Comparison of ENCODE assay signal across 23 cellular contexts in the genomic region with DNA sequence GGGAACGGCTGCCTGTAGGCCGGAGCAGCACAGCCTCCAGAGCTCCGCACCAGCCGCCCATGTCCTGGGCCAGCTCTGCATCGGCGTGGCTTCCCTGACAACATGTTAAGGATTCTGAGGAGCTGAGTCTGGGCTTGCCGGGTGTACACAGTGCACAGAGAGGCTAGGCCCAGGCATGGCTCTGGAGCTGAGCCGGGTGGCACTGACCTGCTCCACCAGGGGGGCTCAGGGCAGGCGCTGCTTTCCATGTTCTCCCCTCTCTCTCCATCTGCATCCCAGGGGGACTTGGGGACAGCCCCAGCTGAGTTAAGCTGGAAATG. TPM values are rescaled to one million over a fixed set of nuclear protein-coding genes. Genes with fewer than 3 reads are reported as not detected.
"Had no signal": no experiment of that assay in that cellular context is flagged by ENCODE, and none has a peak within 500 bp of the region (broad histone marks: within the 10 kb centered on the region; RNA-seq: fewer than 3 reads in every experiment).

No MANE protein-coding gene starts in this region.

- H3K27ac Mint-ChIP-seq: activated CD8-positive, alpha-beta memory T cell treated with anti-CD3 and anti-CD28 coated beads, Interleukin-2, amount 10 ng/mL, durations not matched to agents 7 days and 5 days; activated CD8-positive, alpha-beta T cell treated with anti-CD3 and anti-CD28 coated beads for 36 hours had no signal

- H3K9me3 ChIP-seq: body of pancreas, left lung, pancreas, psoas muscle, right atrium auricular region, tibial artery had no signal

- H3K27me3 Mint-ChIP-seq: activated CD8-positive, alpha-beta memory T cell treated with anti-CD3 and anti-CD28 coated beads, Interleukin-2, amount 10 ng/mL, durations not matched to agents 7 days and 5 days; activated CD8-positive, alpha-beta T cell treated with anti-CD3 and anti-CD28 coated beads for 36 hours; natural killer cell treated with Interleukin-12 subunit alpha and Interleukin-12 subunit beta and Interleukin-15 and Interleukin-18, amount 100 ng/mL, for 72 hours; stimulated activated naive CD8-positive, alpha-beta T cell treated with anti-CD3 and anti-CD28 coated beads, Interleukin-15, amount 100 ng/mL, for 72 hours had no signal

- H3K9me3 Mint-ChIP-seq: activated CD8-positive, alpha-beta T cell treated with anti-CD3 and anti-CD28 coated beads for 36 hours; immature natural killer cell; natural killer cell treated with Interleukin-12 subunit alpha and Interleukin-12 subunit beta and Interleukin-15 and Interleukin-18, amount 100 ng/mL, for 72 hours; stimulated activated naive CD8-positive, alpha-beta T cell treated with anti-CD3 and anti-CD28 coated beads, Interleukin-15, amount 100 ng/mL, for 72 hours had no signal

- H3K4me1 ChIP-seq: body of pancreas, left lung, pancreas, psoas muscle, right atrium auricular region, tibial artery had no signal

- H3K27me3 ChIP-seq: body of pancreas, cardiac muscle cell, left lung, pancreas, right atrium auricular region, tibial artery had no signal

- H3K4me3 ChIP-seq: body of pancreas, cardiac muscle cell, left lung, pancreas, psoas muscle, right atrium auricular region, tibial artery had no signal

- H3K4me3 Mint-ChIP-seq: activated CD8-positive, alpha-beta memory T cell treated with anti-CD3 and anti-CD28 coated beads, Interleukin-2, amount 10 ng/mL, durations not matched to agents 7 days and 5 days; activated CD8-positive, alpha-beta T cell treated with anti-CD3 and anti-CD28 coated beads for 36 hours; immature natural killer cell; natural killer cell treated with Interleukin-12 subunit alpha and Interleukin-12 subunit beta and Interleukin-15 and Interleukin-18, amount 100 ng/mL, for 72 hours; stimulated activated naive CD8-positive, alpha-beta T cell treated with anti-CD3 and anti-CD28 coated beads, Interleukin-15, amount 100 ng/mL, for 72 hours had no signal

- DNase-seq: activated CD4-positive, alpha-beta T cell treated with anti-CD3 and anti-CD28 coated beads for 48 hours; activated CD8-positive, alpha-beta memory T cell treated with anti-CD3 and anti-CD28 coated beads, Interleukin-2, amount 10 ng/mL, durations not matched to agents 7 days and 5 days; activated CD8-positive, alpha-beta T cell treated with anti-CD3 and anti-CD28 coated beads for 36 hours; activated naive CD4-positive, alpha-beta T cell; activated T-cell treated with anti-CD3 and anti-CD28 coated beads for 4 hours; body of pancreas; foreskin melanocyte; immature natural killer cell; kidney glomerular epithelial cell; midbrain; stimulated activated CD4-positive, alpha-beta T cell treated with anti-CD3 and anti-CD28 coated beads, Interleukin-12 subunit alpha, Interleukin-12 subunit beta, amount 100 ng/mL, for 4 hours; stimulated activated CD4-positive, alpha-beta T cell treated with anti-CD3 and anti-CD28 coated beads, Interleukin-4, amount 100 ng/mL, for 4 hours; stimulated activated naive CD8-positive, alpha-beta T cell treated with anti-CD3 and anti-CD28 coated beads, Interleukin-15, amount 100 ng/mL, for 72 hours; T-helper 1 cell had no signal

- H3K27ac ChIP-seq: body of pancreas, cardiac muscle cell, left lung, pancreas, psoas muscle, right atrium auricular region, tibial artery had no signal

- ATAC-seq: activated CD8-positive, alpha-beta memory T cell treated with anti-CD3 and anti-CD28 coated beads, Interleukin-2, amount 10 ng/mL, durations not matched to agents 7 days and 5 days; activated CD8-positive, alpha-beta T cell treated with anti-CD3 and anti-CD28 coated beads for 36 hours; body of pancreas; left lung; natural killer cell treated with Interleukin-12 subunit alpha and Interleukin-12 subunit beta and Interleukin-15 and Interleukin-18, amount 100 ng/mL, for 72 hours; pancreas; psoas muscle; stimulated activated naive CD8-positive, alpha-beta T cell treated with anti-CD3 and anti-CD28 coated beads, Interleukin-15, amount 100 ng/mL, for 72 hours had no signal

RNA-seq across cellular contexts. Expression of gene CIB3, which starts 56.0 kb away (rescaled TPM):
- total RNA-seq: activated CD8-positive, alpha-beta memory T cell treated with anti-CD3 and anti-CD28 coated beads, Interleukin-2, amount 10 ng/mL, durations not matched to agents 7 days and 5 days; activated CD8-positive, alpha-beta T cell treated with anti-CD3 and anti-CD28 coated beads for 36 hours; body of pancreas; cardiac muscle cell; cerebellum; left lung; lung microvascular endothelial cell; pancreas; psoas muscle; right atrium auricular region had no signal
